ENCODE assay signal across 10 cellular contexts in the genomic region with DNA sequence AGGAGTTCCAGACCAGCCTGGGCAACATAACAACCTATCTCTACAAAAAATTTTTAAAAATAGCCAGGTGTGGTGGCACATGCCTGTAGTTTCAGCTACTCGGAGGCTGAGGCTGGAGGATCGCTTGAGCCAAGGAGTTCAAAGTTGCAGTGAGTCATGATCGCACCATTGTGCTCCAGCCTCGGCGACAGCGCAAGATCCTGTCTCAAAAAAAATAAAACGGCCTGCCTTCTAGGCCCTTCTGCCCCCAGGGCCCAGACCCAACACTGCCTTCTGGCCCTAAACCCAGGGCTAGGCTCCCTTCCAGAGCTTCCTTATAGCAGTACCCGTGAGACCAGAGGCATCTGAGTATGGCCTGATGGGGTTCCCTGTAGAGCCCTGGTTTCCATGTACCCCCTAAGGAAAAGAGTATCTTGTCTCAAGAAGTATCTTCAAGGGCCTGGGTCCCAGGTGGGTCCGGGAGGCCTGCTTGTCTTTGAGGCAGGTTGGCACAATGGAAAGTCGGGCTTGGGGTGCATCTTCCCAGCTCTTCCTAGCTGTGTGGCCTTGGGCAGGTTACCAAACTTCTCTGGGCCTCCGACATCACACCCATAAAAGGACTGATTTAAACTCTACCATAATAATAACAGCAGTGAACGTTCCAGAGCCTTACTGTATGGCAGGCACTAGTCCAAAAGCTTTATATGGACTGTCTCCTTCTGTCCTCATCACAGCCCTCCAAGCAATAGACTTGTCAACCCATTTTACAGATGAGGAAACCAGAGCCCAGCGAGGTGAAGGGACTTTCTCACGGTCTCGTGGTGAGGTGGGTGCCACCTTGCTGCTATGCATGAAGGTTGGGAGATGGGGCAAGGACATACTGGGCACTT.
DNase-seq lines count a peak whose midpoint lies in the region; ATAC-seq and TF ChIP-seq lines count a peak whose summit lies in the region.
"Had no signal": no experiment of that assay in that cellular context is flagged by ENCODE, and none has a peak within 500 bp of the region (broad histone marks: within the 10 kb centered on the region; RNA-seq: fewer than 3 reads in every experiment).

No MANE protein-coding gene starts in this region.

- H3K4me3 ChIP-seq in HEK293 (ENCODE audit: low read depth, low read length) (no peak overlapping the region), coronary artery (peak overlapping the region; percentile 60), rectal smooth muscle tissue (ENCODE audit: low read length) (peak overlapping the region; percentile 14)

- H3K27ac ChIP-seq in HEK293 (ENCODE audit: extremely low read depth, low read depth, low read length) (no peak overlapping the region), coronary artery (peak overlapping the region; percentile 83 to 94), rectal smooth muscle tissue (ENCODE audit: low read depth, low read length) (peak overlapping the region; percentile 75)
- H3K27ac ChIP-seq: parathyroid adenoma had no signal

- no peak overlapping the region for H3K9ac ChIP-seq in rectal smooth muscle tissue (ENCODE audit: low read length)
- H3K9ac ChIP-seq: parathyroid adenoma had no signal

- H3K36me3 ChIP-seq in HEK293 (ENCODE audit: control insufficient read depth in 2 of 2, insufficient read depth in 1 of 2, low read length in 2 of 2) (peaks cover 0 to 64% of the 10 kb centered on the region in 2 experiments; a peak in 2 of 3 replicates), rectal smooth muscle tissue (ENCODE audit: control insufficient read depth, insufficient read depth, low read length) (peaks cover 12% of the 10 kb centered on the region)

- no peaks in the 10 kb centered on the region for H3K27me3 ChIP-seq in rectal smooth muscle tissue (ENCODE audit: control insufficient read depth, insufficient read depth, low read length)

- POLR2A ChIA-PET in HEK293 (lab: Yijun Ruan, JAX), result no interaction called here

- DNase-seq in coronary artery (ENCODE audit: low spot score), result no peak
- no peak for DNase-seq in stimulated activated CD4-positive, alpha-beta T cell treated with anti-CD3 and anti-CD28 coated beads, Interleukin-15, amount 100 ng/mL, for 24 hours
- DNase-seq: activated naive CD4-positive, alpha-beta T cell; GDM1; NCI-H1694 treated with DMSO at 0.1 percent for 48 hours had no signal

- TF ChIP-seq CTCF in HEK293 (tag by site-specific recombination; IDR thresholded peaks at IDR 0.05) (no peak), coronary artery (IDR thresholded peaks at IDR 0.05) (no peak)

- H3K4me1 ChIP-seq in HEK293 (ENCODE audit: control insufficient read depth, insufficient read depth, low read length), result no peaks in the 10 kb centered on the region
- peaks cover 23% of the 10 kb centered on the region for H3K4me1 ChIP-seq in rectal smooth muscle tissue (ENCODE audit: control insufficient read depth, insufficient read depth, low read length)
- H3K4me1 ChIP-seq: parathyroid adenoma had no signal

- no peaks in the 10 kb centered on the region for H3K9me3 ChIP-seq in HEK293 (ENCODE audit: control insufficient read depth, insufficient read depth, low read depth, low read length)

- ATAC-seq in GM18498 (IDR thresholded peaks at IDR 0.05; ENCODE audit: unreplicated experiment) (no peak), GM19455 (IDR thresholded peaks at IDR 0.05; ENCODE audit: unreplicated experiment) (no peak)

- CTCF ChIA-PET in HEK293 (lab: Yijun Ruan, JAX), result no interaction called here

TF ChIP-seq in HEK293, 187 proteins besides CTCF, POLR2A, EP300 and RAD21:
- TF ChIP-seq GFI1B (tag by site-specific recombination; IDR thresholded peaks at IDR 0.05) (no peak), ZNF768 (tag by site-specific recombination; IDR thresholded peaks at IDR 0.05) (0 out of 2 replicates have a peak, but pooled peaks have one; percentile 72), ZNF529 (tag by site-specific recombination; IDR thresholded peaks at IDR 0.05; ENCODE audit: insufficient replicate concordance) (no peak), ZNF785 (tag by site-specific recombination; IDR thresholded peaks at IDR 0.05) (no peak)
